Comparison of ENCODE assay signal across 23 cellular contexts in genomic region chr12:69269736-69270135, GRCh38. TPM values are rescaled to one million over a fixed set of nuclear protein-coding genes. Genes with fewer than 3 reads are reported as not detected.
DNase-seq lines count a peak whose midpoint lies in the region; ATAC-seq, FAIRE-seq and TF ChIP-seq lines count a peak whose summit lies in the region.
"Had no signal": no experiment of that assay in that cellular context is flagged by ENCODE, and none has a peak within 500 bp of the region (broad histone marks: within the 10 kb centered on the region; RNA-seq: fewer than 3 reads in every experiment).

No MANE protein-coding gene starts in this region.

- no peaks in the 10 kb centered on the region for H3K9me3 ChIP-seq in cardiac muscle cell (ENCODE audit: low read depth)
- no peaks in the 10 kb centered on the region for H3K9me3 ChIP-seq in right cardiac atrium (ENCODE audit: control insufficient read depth, low read length)
- H3K9me3 ChIP-seq in K562 (replicated peaks; ENCODE audit: control insufficient read depth, insufficient read depth, low read depth, low read length) = no peaks in the 10 kb centered on the region
- H3K9me3 ChIP-seq in testis = no peaks in the 10 kb centered on the region
- H3K9me3 ChIP-seq: BE2C, BLaER1 had no signal

- intact Hi-C loops in right cardiac atrium (cut with DNase I) = no loop called here
- intact Hi-C loops in K562 (cut with micrococcal nuclease) = no loop called here
- intact Hi-C loops in testis (cut with DNase I; ENCODE audit: low total_unique reads) = no loop called here
- intact Hi-C loops in posterior vena cava (cut with DNase I) = no loop called here

- no peaks in the 10 kb centered on the region for H3K27me3 ChIP-seq in cardiac muscle cell
- H3K27me3 ChIP-seq in right cardiac atrium (ENCODE audit: control insufficient read depth, insufficient read depth) = no peaks in the 10 kb centered on the region
- no peaks in the 10 kb centered on the region for H3K27me3 ChIP-seq in K562 (ENCODE audit: control insufficient read depth in 2 of 2, insufficient read depth in 2 of 2, low read length in 2 of 2)
- H3K27me3 ChIP-seq in testis = no peaks in the 10 kb centered on the region
- H3K27me3 ChIP-seq: BE2C, BLaER1 had no signal

- no peak for DNase-seq in cardiac muscle cell (ENCODE audit: low read depth in 1 of 2, low spot score in 1 of 2)
- DNase-seq in right cardiac atrium = no peak
- peak; percentile 53 for DNase-seq in LNCaP clone FGC (ENCODE audit: low read depth)
- no peak for DNase-seq in K562 (ENCODE audit: extremely low read depth in 1 of 4, low spot score in 3 of 4)
- peak; percentile 32 for DNase-seq in fibroblast of villous mesenchyme (ENCODE audit: low read depth)
- DNase-seq in testis = no peak
- DNase-seq in DMS79 (lab: John Stamatoyannopoulos, UW) = no peak
- no peak for DNase-seq in posterior vena cava (ENCODE audit: low spot score)
- DNase-seq: ACHN; BE2C; C1 segment of cervical spinal cord; CD4-positive, alpha-beta memory T cell; CD4-positive, CD25-positive, alpha-beta regulatory T cell; CD8-positive, alpha-beta memory T cell; COR-L47; DND-41; EL; GDM1 had no signal

- POLR2A ChIA-PET in K562 (lab: Yijun Ruan, JAX) = no interaction called here

- BruUV-seq in K562 (replicated peaks; lab: Mats Ljungman, UMichigan) = no TSS peak

- TF ChIP-seq CTCF in cardiac muscle cell (IDR thresholded peaks at IDR 0.05; ENCODE audit: low read depth, low read length) = no peak
- TF ChIP-seq CTCF in LNCaP clone FGC (IDR thresholded peaks at IDR 0.05; ENCODE audit: control insufficient read depth, extremely low read depth, insufficient read depth) = no peak
- TF ChIP-seq CTCF in K562 (IDR thresholded peaks at IDR 0.05 in 2 of 3, conservative IDR thresholded peaks at IDR 0.05 in 1 of 3; ENCODE audit: insufficient read depth in 2 of 3, low read depth in 1 of 3, low read length in 3 of 3) = no peak
- TF ChIP-seq CTCF in fibroblast of villous mesenchyme (IDR thresholded peaks at IDR 0.05; ENCODE audit: insufficient read depth, low read depth, low read length) = no peak
- no peak for TF ChIP-seq CTCF in testis (IDR thresholded peaks at IDR 0.05)

- no peak for TF ChIP-seq POLR2A in K562 (conservative IDR thresholded peaks at IDR 0.05)
- no peak for TF ChIP-seq POLR2A in testis (IDR thresholded peaks at IDR 0.05)

- H2AFZ ChIP-seq in K562 (ENCODE audit: low read depth, low read length) = no peak overlapping the region

- H3K4me3 ChIP-seq in cardiac muscle cell (no peak overlapping the region), right cardiac atrium (ENCODE audit: low read length) (no peak overlapping the region), LNCaP clone FGC (ENCODE audit: low read depth, low read length) (no peak overlapping the region), K562 (no peak overlapping the region), fibroblast of villous mesenchyme (ENCODE audit: low read depth, low read length) (no peak overlapping the region), testis (no peak overlapping the region)
- H3K4me3 ChIP-seq: BLaER1, GM12878 had no signal

- FAIRE-seq in K562 (lab: Jason Lieb, UNC) = no peak
- FAIRE-seq: GM12878, GM12892, GM19239 had no signal

- H3K79me2 ChIP-seq in K562 (ENCODE audit: control insufficient read depth, insufficient read depth, low read length) = no peaks in the 10 kb centered on the region

- no peak for TF ChIP-seq EP300 in K562 (IDR thresholded peaks at IDR 0.05; ENCODE audit: low read length)

- no peak overlapping the region for H3K9ac ChIP-seq in K562 (ENCODE audit: insufficient read depth in 1 of 2, low read depth in 2 of 2, low read length in 2 of 2)
- H3K9ac ChIP-seq: BLaER1 had no signal

- CTCF ChIA-PET in K562 (lab: Yijun Ruan, JAX; ENCODE audit: low intra/inter-chr PET ratio) = no interaction called here

- TF ChIP-seq RAD21 in K562 (CRISPR knock-in tag; conservative IDR thresholded peaks at IDR 0.05 in 1 of 2, IDR thresholded peaks at IDR 0.05 in 1 of 2) = no peak

- peak overlapping the region; percentile 35 for H3K27ac ChIP-seq in cardiac muscle cell
- no peak overlapping the region for H3K27ac ChIP-seq in right cardiac atrium (ENCODE audit: low read length)
- H3K27ac ChIP-seq in K562 (ENCODE audit: extremely low read depth, low read depth, low read length) = no peak overlapping the region
- no peak overlapping the region for H3K27ac ChIP-seq in testis
- H3K27ac ChIP-seq: 22Rv1, BLaER1 had no signal

- no peaks in the 10 kb centered on the region for H3K9me1 ChIP-seq in K562 (ENCODE audit: control insufficient read depth, insufficient read depth, low read length)

- peaks cover 35% of the 10 kb centered on the region for H3K36me3 ChIP-seq in cardiac muscle cell
- H3K36me3 ChIP-seq in K562 (ENCODE audit: control insufficient read depth, insufficient read depth, low read length) = peaks cover 60% of the 10 kb centered on the region; the same call in 2 of the 3 replicates
- H3K36me3 ChIP-seq in testis (ENCODE audit: low read depth, missing control alignments) = no peaks in the 10 kb centered on the region

- no peak for ATAC-seq in right cardiac atrium
- ATAC-seq in K562 = no peak
- ATAC-seq: GM12878 had no signal

- WGBS in right cardiac atrium = 80% methylated on average over 2 of the region's 2 CpGs
- WGBS in K562 (ENCODE audit: insufficient coverage, low coverage, missing lambda C conversion rate) = 70% methylated on average over 2 of the region's 2 CpGs
- WGBS in testis, 2 donors = 71 to 73% methylated on average over 2 of the region's 2 CpGs

- H3K4me1 ChIP-seq in cardiac muscle cell (ENCODE audit: low read depth) (peaks cover 29% of the 10 kb centered on the region), right cardiac atrium (ENCODE audit: control insufficient read depth, insufficient read depth, low read length) (no peaks in the 10 kb centered on the region), K562 (replicated peaks in 1 of 2; ENCODE audit: control insufficient read depth in 2 of 2, insufficient read depth in 2 of 2, low read length in 2 of 2) (no peaks in the 10 kb centered on the region), testis (no peaks in the 10 kb centered on the region)
- H3K4me1 ChIP-seq: BLaER1 had no signal

- in situ Hi-C loops in K562 (cut with MboI) = no loop called here

- H3K4me2 ChIP-seq in K562 (ENCODE audit: insufficient read depth, low read length) = no peak overlapping the region
- H3K4me2 ChIP-seq: BLaER1 had no signal

- no peaks in the 10 kb centered on the region for H4K20me1 ChIP-seq in K562 (replicated peaks; ENCODE audit: control insufficient read depth, insufficient read depth, low read length)

TF ChIP-seq in K562, 482 proteins besides CTCF, POLR2A, EP300 and RAD21:
- no peak for TF ChIP-seq FOXJ3 (CRISPR knock-in tag; IDR thresholded peaks at IDR 0.05)
- TF ChIP-seq RFX1 (IDR thresholded peaks at IDR 0.05) = peak; percentile 27; the same call in 1 of the 2 replicates

RNA-seq across cellular contexts. Expression of gene CPSF6, which starts 30.4 kb away (rescaled TPM):
- 30.8 and 51.5 TPM in 2 replicates for total RNA-seq in cardiac muscle cell
- polyA plus RNA-seq in cardiac muscle cell = 88.1 and 93.2 TPM in 2 replicates
- total RNA-seq in right cardiac atrium = 10 to 100 TPM; 32.0 to 44.8 (median 41.2) TPM
- polyA plus RNA-seq in right cardiac atrium = 21.1 TPM
- total RNA-seq in K562 (2011; cell fraction: chromatin; rRNA removed; ENCODE audit: low replicate concordance) = 73.9 and 190 TPM in 2 replicates
- total RNA-seq in K562 (2011; cell fraction: nucleolus; rRNA removed) = 24.8 and 33.4 TPM in 2 replicates
- total RNA-seq in K562 (2011; cell fraction: nucleoplasm; rRNA removed) = 90.5 and 166 TPM in 2 replicates
- total RNA-seq in K562 (2014; rRNA removed) = 77.4 and 101 TPM in 2 replicates
- total RNA-seq in K562 (2014; rRNA removed; fragmentation: Illumina TruSeq; extraction: Trizol) = 77.8 and 93.5 TPM in 2 replicates
- 78.0 and 85.3 TPM in 2 replicates for total RNA-seq in K562 (2015; rRNA removed; fragmentation: Illumina TruSeq; extraction: Trizol)
- 90.3 and 99.9 TPM in 2 replicates for total RNA-seq in K562 (2021)
- polyA plus RNA-seq in K562 (2011; rRNA removed) = 63.8 and 64.8 TPM in 2 replicates
- 40.6 and 64.1 TPM in 2 replicates for polyA plus RNA-seq in K562 (2011; cell fraction: cytosol; rRNA removed)
- polyA plus RNA-seq in K562 (2011; cell fraction: nucleus; rRNA removed) = 99.6 and 126 TPM in 2 replicates
- 67.1 and 167 TPM in 2 replicates for polyA plus RNA-seq in K562 (2012)
- 69.4 and 82.3 TPM in 2 replicates for polyA plus RNA-seq in K562 (2014; fragmentation: Illumina TruSeq; extraction: Trizol)
- polyA plus RNA-seq in K562 (2014; fragmentation: Nextera tagmentation; extraction: Ambion mirVana) = 10 to 100 TPM; 34.3 to 50.4 TPM
- polyA plus RNA-seq in K562 (2014; rRNA removed) = 116 and 129 TPM in 2 replicates
- polyA minus RNA-seq in K562 (2011; rRNA and poly(A)+ RNA removed) = 109 and 129 TPM in 2 replicates
- 44.6 and 65.5 TPM in 2 replicates for polyA minus RNA-seq in K562 (2011; cell fraction: cytosol; rRNA and poly(A)+ RNA removed)
- polyA minus RNA-seq in K562 (2011; cell fraction: nucleus; rRNA and poly(A)+ RNA removed) = 79.0 and 120 TPM in 2 replicates
- total RNA-seq in fibroblast of villous mesenchyme = 20.9 and 27.2 TPM in 2 replicates
- total RNA-seq in testis = 10 to 100 TPM; 60.9 to 72.2 TPM
- 41.2 TPM for polyA plus RNA-seq in testis (ENCODE audit: insufficient read depth, low read depth, low replicate concordance)
- 10 to 100 TPM; 42.9 to 44.9 TPM for total RNA-seq in posterior vena cava

Comparison
In these comparisons a context has a peak if more than half of its experiments do, and no peak if none do; other contexts are left out.
1. DNase-seq: peak in LNCaP clone FGC (single experiment) and fibroblast of villous mesenchyme (single experiment); none in cardiac muscle cell (0 of 2), right cardiac atrium (0 of 3), K562 (0 of 4), testis (single experiment), DMS79 (single experiment) and posterior vena cava (single experiment).